Comparison of ENCODE assay signal across 22 cellular contexts in the genomic region with DNA sequence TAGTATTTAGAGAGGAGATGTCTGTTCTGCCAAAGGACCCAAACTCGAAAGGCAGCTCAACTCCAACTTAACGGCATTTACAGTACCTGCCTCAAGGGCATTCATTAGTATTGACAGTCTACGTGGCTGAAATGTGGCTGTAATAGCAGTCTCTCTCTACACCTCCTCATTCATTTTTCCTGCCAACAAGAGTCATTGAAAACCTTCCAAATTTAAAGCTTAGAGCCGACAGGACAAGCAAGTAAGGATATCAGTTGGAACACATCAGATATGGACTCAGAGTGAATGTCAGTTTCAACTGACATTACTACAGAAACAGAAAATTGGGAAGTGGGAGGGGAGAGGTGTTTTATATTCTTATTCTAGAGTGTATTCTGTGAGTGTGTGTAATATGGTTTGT.
"Had no signal": no experiment of that assay in that cellular context is flagged by ENCODE, and none has a peak within 500 bp of the region (broad histone marks: within the 10 kb centered on the region; RNA-seq: fewer than 3 reads in every experiment).

No MANE protein-coding gene starts in this region.

- DNase-seq: dermis blood vessel endothelial cell; endodermal cell; erythroblast; foreskin melanocyte; head of caudate nucleus; kidney; left cardiac atrium; left ventricle myocardium inferior; lower lobe of right lung; natural killer cell; nucleus accumbens; ovary; right cardiac atrium; small intestine; stimulated activated CD4-positive, alpha-beta T cell treated with anti-CD3 and anti-CD28 coated beads, Interleukin-12 subunit alpha, Interleukin-12 subunit beta, amount 100 ng/mL, for 4 hours; stimulated activated naive CD4-positive, alpha-beta T cell treated with Interleukin-2 at 50 U/mL for 16 hours; upper lobe of left lung; uterus had no signal

- H3K27me3 Mint-ChIP-seq: memory B cell had no signal

- ATAC-seq: left cardiac atrium, lower lobe of right lung, natural killer cell, right cardiac atrium had no signal

- FAIRE-seq: endothelial cell of umbilical vein, kidney, small intestine had no signal

- H3K27ac Mint-ChIP-seq: endodermal cell, memory B cell, mesothelial cell of epicardium, natural killer cell, neural progenitor cell had no signal

- H3K9me3 Mint-ChIP-seq: endodermal cell, memory B cell, mesothelial cell of epicardium, natural killer cell, neural progenitor cell had no signal

- H3K4me3 Mint-ChIP-seq: endodermal cell, memory B cell, mesothelial cell of epicardium, natural killer cell, neural progenitor cell had no signal

- H3K36me3 Mint-ChIP-seq: memory B cell, mesothelial cell of epicardium, natural killer cell, neural progenitor cell had no signal
